2 cellular contexts compared by ENCODE assay signal in the genomic region with DNA sequence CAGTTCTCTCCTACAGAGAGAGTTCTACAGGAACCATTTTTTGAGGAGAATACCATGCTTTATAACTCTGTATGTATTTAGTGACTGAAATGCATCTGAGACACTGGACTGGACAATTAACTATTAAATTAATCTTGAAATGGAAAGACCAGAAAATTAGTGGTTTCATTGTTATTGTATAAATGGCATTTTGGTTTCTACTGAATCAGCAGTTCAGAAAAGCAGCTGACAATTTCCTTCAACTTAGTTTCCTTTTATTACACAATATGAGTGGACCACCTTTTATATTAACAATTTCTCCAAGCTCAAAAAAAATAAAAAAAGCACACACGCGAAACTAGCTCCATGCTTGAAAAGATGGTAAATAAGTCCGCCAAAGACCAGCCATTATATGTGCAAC.
TF ChIP-seq lines count a peak whose summit lies in the region.

No MANE protein-coding gene starts in this region.

TF ChIP-seq in A549, 52 proteins besides CTCF, POLR2A, EP300 and RAD21 (continued from another document):
- no peak for TF ChIP-seq BCL3 (IDR thresholded peaks at IDR 0.05)

TF ChIP-seq in GM23338, 12 proteins besides CTCF, POLR2A, EP300 and RAD21 (continued from another document):
- no peak for TF ChIP-seq ZNF462 (CRISPR knock-in tag; IDR thresholded peaks at IDR 0.05)
- TF ChIP-seq STAT1 (IDR thresholded peaks at IDR 0.05; ENCODE audit: unreplicated experiment) = no peak
- no peak for TF ChIP-seq JUNB (IDR thresholded peaks at IDR 0.05; ENCODE audit: unreplicated experiment)
- TF ChIP-seq, protein P1, sequence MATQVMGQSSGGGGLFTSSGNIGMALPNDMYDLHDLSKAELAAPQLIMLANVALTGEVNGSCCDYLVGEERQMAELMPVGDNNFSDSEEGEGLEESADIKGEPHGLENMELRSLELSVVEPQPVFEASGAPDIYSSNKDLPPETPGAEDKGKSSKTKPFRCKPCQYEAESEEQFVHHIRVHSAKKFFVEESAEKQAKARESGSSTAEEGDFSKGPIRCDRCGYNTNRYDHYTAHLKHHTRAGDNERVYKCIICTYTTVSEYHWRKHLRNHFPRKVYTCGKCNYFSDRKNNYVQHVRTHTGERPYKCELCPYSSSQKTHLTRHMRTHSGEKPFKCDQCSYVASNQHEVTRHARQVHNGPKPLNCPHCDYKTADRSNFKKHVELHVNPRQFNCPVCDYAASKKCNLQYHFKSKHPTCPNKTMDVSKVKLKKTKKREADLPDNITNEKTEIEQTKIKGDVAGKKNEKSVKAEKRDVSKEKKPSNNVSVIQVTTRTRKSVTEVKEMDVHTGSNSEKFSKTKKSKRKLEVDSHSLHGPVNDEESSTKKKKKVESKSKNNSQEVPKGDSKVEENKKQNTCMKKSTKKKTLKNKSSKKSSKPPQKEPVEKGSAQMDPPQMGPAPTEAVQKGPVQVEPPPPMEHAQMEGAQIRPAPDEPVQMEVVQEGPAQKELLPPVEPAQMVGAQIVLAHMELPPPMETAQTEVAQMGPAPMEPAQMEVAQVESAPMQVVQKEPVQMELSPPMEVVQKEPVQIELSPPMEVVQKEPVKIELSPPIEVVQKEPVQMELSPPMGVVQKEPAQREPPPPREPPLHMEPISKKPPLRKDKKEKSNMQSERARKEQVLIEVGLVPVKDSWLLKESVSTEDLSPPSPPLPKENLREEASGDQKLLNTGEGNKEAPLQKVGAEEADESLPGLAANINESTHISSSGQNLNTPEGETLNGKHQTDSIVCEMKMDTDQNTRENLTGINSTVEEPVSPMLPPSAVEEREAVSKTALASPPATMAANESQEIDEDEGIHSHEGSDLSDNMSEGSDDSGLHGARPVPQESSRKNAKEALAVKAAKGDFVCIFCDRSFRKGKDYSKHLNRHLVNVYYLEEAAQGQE (IDR thresholded peaks at IDR 0.05; ENCODE audit: unreplicated experiment) = no peak
- TF ChIP-seq NANOG (IDR thresholded peaks at IDR 0.05; ENCODE audit: borderline replicate concordance) = no peak
